Comparison of ENCODE assay signal across 15 cellular contexts in genomic region chr10:79188154-79188763, GRCh38.
A peak's percentile ranks its signal among the peaks of the same experiment; 100 is the strongest.
DNase-seq lines count a peak whose midpoint lies in the region; ATAC-seq, FAIRE-seq and TF ChIP-seq lines count a peak whose summit lies in the region.
"Had no signal": no experiment of that assay in that cellular context is flagged by ENCODE, and none has a peak within 500 bp of the region (broad histone marks: within the 10 kb centered on the region; RNA-seq: fewer than 3 reads in every experiment).

No MANE protein-coding gene starts in this region.

- H3K4me3 ChIP-seq in right cardiac atrium (ENCODE audit: low read length) (no peak overlapping the region), hepatocyte (no peak overlapping the region), neuronal stem cell (ENCODE audit: low read length in 2 of 2) (no peak overlapping the region)
- H3K4me3 ChIP-seq: SJCRH30 had no signal

- FAIRE-seq in GM12892 (lab: Jason Lieb, UNC) = no peak
- FAIRE-seq: G401.6, TTC549 had no signal

- H3K27me3 ChIP-seq in right cardiac atrium (ENCODE audit: control insufficient read depth, insufficient read depth) (no peaks in the 10 kb centered on the region), hepatocyte (no peaks in the 10 kb centered on the region), neuronal stem cell (ENCODE audit: control insufficient read depth in 3 of 3, insufficient read depth in 3 of 3, low read depth in 1 of 3, low read length in 3 of 3) (no peaks in the 10 kb centered on the region)
- H3K27me3 ChIP-seq: SJCRH30 had no signal

- H3K4me1 ChIP-seq in right cardiac atrium (ENCODE audit: control insufficient read depth, insufficient read depth, low read length) = peaks cover 33% of the 10 kb centered on the region
- peaks cover 44% of the 10 kb centered on the region for H3K4me1 ChIP-seq in hepatocyte (ENCODE audit: insufficient read depth)
- H3K4me1 ChIP-seq in neuronal stem cell (ENCODE audit: control insufficient read depth in 2 of 2, insufficient read depth in 1 of 2, low read depth in 1 of 2, low read length in 2 of 2) = peaks cover 34 to 54% of the 10 kb centered on the region in 2 donors

- no peaks in the 10 kb centered on the region for H3K36me3 ChIP-seq in hepatocyte (replicated peaks; ENCODE audit: insufficient read depth, low read depth)
- peaks cover 2 to 44% of the 10 kb centered on the region in 2 donors for H3K36me3 ChIP-seq in neuronal stem cell (replicated peaks in 1 of 2; ENCODE audit: control insufficient read depth in 2 of 2, insufficient read depth in 2 of 2, low read length in 2 of 2)

- H3K9ac ChIP-seq in neuronal stem cell (ENCODE audit: low read depth, low read length, poor library complexity) = no peak overlapping the region

- peak in 1 of 2 donors; percentile 12 for ATAC-seq in right cardiac atrium
- no peak for ATAC-seq in Right ventricle myocardium inferior
- ATAC-seq in GM21737 (IDR thresholded peaks at IDR 0.05; ENCODE audit: unreplicated experiment) = no peak

- H3K27ac ChIP-seq in right cardiac atrium (ENCODE audit: low read length) (no peak overlapping the region), hepatocyte (peak overlapping the region; percentile 41), neuronal stem cell (replicated peaks; ENCODE audit: low read length) (no peak overlapping the region)
- H3K27ac ChIP-seq: SJCRH30 had no signal

- peak overlapping the region; percentile 47 for H2BK15ac ChIP-seq in neuronal stem cell (ENCODE audit: low read length)

- intact Hi-C loops in right cardiac atrium (cut with DNase I) (loop anchor here in 1 of 4 donors (10.0 kb wide), 1 partner anchor 113 kb away; no protein-coding TSS in a partner anchor), Right ventricle myocardium inferior (cut with DNase I) (no loop called here)

- peak overlapping the region; percentile 5 for H2AK5ac ChIP-seq in neuronal stem cell (ENCODE audit: low read depth, low read length)

- H4K91ac ChIP-seq in neuronal stem cell (ENCODE audit: low read depth, low read length, poor library complexity) = no peak overlapping the region

- peak in 2 of 3 donors; percentile 63 to 65 for DNase-seq in right cardiac atrium
- DNase-seq in Right ventricle myocardium inferior (ENCODE audit: missing footprints) = no peak
- peak; percentile 56 for DNase-seq in hepatocyte (ENCODE audit: low spot score)
- DNase-seq in neuronal stem cell (ENCODE audit: low spot score) = no peak
- DNase-seq in amniotic stem cell (lab: John Stamatoyannopoulos, UW) = no peak
- no peak for DNase-seq in NCI-H187 treated with DMSO at 0.1 percent for 48 hours (lab: John Stamatoyannopoulos, UW)
- DNase-seq in GM12892 (ENCODE audit: insufficient read length) = no peak
- DNase-seq: activated CD4-positive, alpha-beta T cell treated with anti-CD3 and anti-CD28 coated beads, Interleukin-2, amount 50 U/mL, for 48 hours; aorta; NCI-H1092 treated with DMSO at 0.1 percent for 48 hours; SJCRH30; stimulated activated CD4-positive, alpha-beta T cell treated with anti-CD3 and anti-CD28 coated beads, Interleukin-1b, Interleukin-23, amount 100 ng/mL, for 48 hours had no signal

- H3K18ac ChIP-seq in neuronal stem cell (ENCODE audit: low read length) = peak overlapping the region; percentile 60

- no peak overlapping the region for H2BK120ac ChIP-seq in neuronal stem cell (ENCODE audit: low read depth, low read length)

- H3K9me2 ChIP-seq in hepatocyte (replicated peaks; ENCODE audit: insufficient read depth) = no peaks in the 10 kb centered on the region

- H3K14ac ChIP-seq in neuronal stem cell (ENCODE audit: low read length) = no peak overlapping the region

- peak overlapping the region; percentile 74 for H3K23ac ChIP-seq in neuronal stem cell (ENCODE audit: low read depth, low read length, poor library complexity)

- no peak for TF ChIP-seq CTCF in hepatocyte (IDR thresholded peaks at IDR 0.05; ENCODE audit: poor library complexity)

- H3K79me2 ChIP-seq in hepatocyte = peaks cover 80% of the 10 kb centered on the region

- H3K4ac ChIP-seq in neuronal stem cell (ENCODE audit: low read length) = no peak overlapping the region

- H3K4me2 ChIP-seq in hepatocyte (no peak overlapping the region), neuronal stem cell (ENCODE audit: insufficient read depth, low read length, poor library complexity, severe bottlenecking) (no peak overlapping the region)

- H3K79me1 ChIP-seq in neuronal stem cell (ENCODE audit: low read depth, low read length) = peaks cover 13% of the 10 kb centered on the region

- 53% methylated on average over 11 of the region's 11 CpGs for WGBS in right cardiac atrium
- 45% methylated on average over 11 of the region's 11 CpGs for WGBS in hepatocyte (ENCODE audit: low lambda C conversion rate, missing lambda C conversion rate)
- no CpG with 5 or more reads among the region's 11 CpGs for WGBS in neuronal stem cell (ENCODE audit: extremely low coverage in 2 of 2, insufficient read length in 2 of 2, insufficient replicate concordance in 1 of 2), 2 donors

- H2BK5ac ChIP-seq in neuronal stem cell (ENCODE audit: low read length) = no peak overlapping the region

- H2BK12ac ChIP-seq in neuronal stem cell (ENCODE audit: low read length) = no peak overlapping the region

- no peak for TF ChIP-seq POLR2A in GM12892 (IDR thresholded peaks at IDR 0.05; ENCODE audit: low read depth, low read length)

- H4K8ac ChIP-seq in neuronal stem cell (ENCODE audit: low read depth, low read length) = no peak overlapping the region

- H3K9me3 ChIP-seq in right cardiac atrium (ENCODE audit: control insufficient read depth, low read length) = no peaks in the 10 kb centered on the region
- H3K9me3 ChIP-seq in hepatocyte (ENCODE audit: low read depth) = no peaks in the 10 kb centered on the region
- H3K9me3 ChIP-seq in neuronal stem cell (replicated peaks in 1 of 2; ENCODE audit: control insufficient read depth in 2 of 2, insufficient read depth in 1 of 2, low read depth in 1 of 2, low read length in 2 of 2) = peaks cover 0 to 4% of the 10 kb centered on the region in 2 donors
- H3K9me3 ChIP-seq: SJCRH30 had no signal

- no peak overlapping the region for H2AFZ ChIP-seq in hepatocyte
- H2AFZ ChIP-seq in neuronal stem cell (ENCODE audit: low read length) = no peak overlapping the region

- H4K20me1 ChIP-seq in hepatocyte (ENCODE audit: insufficient read depth, poor library complexity, severe bottlenecking) = peaks cover 34% of the 10 kb centered on the region

Comparison
In these comparisons a context has a peak if more than half of its experiments do, and no peak if none do; other contexts are left out.
1. DNase-seq: peak in right cardiac atrium (2 of 3) and hepatocyte (single experiment); none in Right ventricle myocardium inferior (single experiment), neuronal stem cell (single experiment), amniotic stem cell (single experiment), NCI-H187 treated with DMSO at 0.1 percent for 48 hours (single experiment) and GM12892 (single experiment).